ENCODE assay signal across 20 cellular contexts in genomic region chr6:96649926-96650325, GRCh38.
DNase-seq lines count a peak whose midpoint lies in the region; ATAC-seq and TF ChIP-seq lines count a peak whose summit lies in the region.
"Had no signal": no experiment of that assay in that cellular context is flagged by ENCODE, and none has a peak within 500 bp of the region (broad histone marks: within the 10 kb centered on the region; RNA-seq: fewer than 3 reads in every experiment).

No MANE protein-coding gene starts in this region.

- H3K9me3 Mint-ChIP-seq in endothelial cell (ENCODE audit: unreplicated experiment) = no peaks in the 10 kb centered on the region
- H3K9me3 Mint-ChIP-seq: activated B cell treated with CpG ODN at 0.5 μM for 24 hours; activated naive CD4-positive, alpha-beta T cell treated with anti-CD3 and anti-CD28 coated beads, Interleukin-2, amount 50 U/mL, for 24 hours had no signal

- no peaks in the 10 kb centered on the region for H3K36me3 Mint-ChIP-seq in endothelial cell (ENCODE audit: low read depth, unreplicated experiment)
- H3K36me3 Mint-ChIP-seq: activated naive CD4-positive, alpha-beta T cell treated with anti-CD3 and anti-CD28 coated beads, Interleukin-2, amount 50 U/mL, for 24 hours; naive thymus-derived CD4-positive, alpha-beta T cell had no signal

- H3K27ac Mint-ChIP-seq in endothelial cell (ENCODE audit: unreplicated experiment) = no peak overlapping the region
- H3K27ac Mint-ChIP-seq: activated B cell treated with CpG ODN at 0.5 μM for 24 hours; activated naive CD4-positive, alpha-beta T cell treated with anti-CD3 and anti-CD28 coated beads, Interleukin-2, amount 50 U/mL, for 24 hours; naive thymus-derived CD4-positive, alpha-beta T cell had no signal

- no peak for TF ChIP-seq CTCF in endothelial cell (IDR thresholded peaks at IDR 0.05; ENCODE audit: unreplicated experiment)
- TF ChIP-seq CTCF in lower leg skin (IDR thresholded peaks at IDR 0.05) = no peak

- DNase-seq in endothelial cell (ENCODE audit: low spot score) (no peak), LoVo (ENCODE audit: low spot score) (no peak), lower leg skin (ENCODE audit: low spot score in 2 of 2) (no peak)
- DNase-seq in stimulated activated naive CD4-positive, alpha-beta T cell treated with Interleukin-2 at 50 U/mL for 16 hours (lab: John Stamatoyannopoulos, UW) = no peak
- DNase-seq: activated B cell treated with CpG ODN at 0.5 μM for 24 hours; activated CD8-positive, alpha-beta memory T cell treated with anti-CD3 and anti-CD28 coated beads, Interleukin-2, amount 50 U/mL, for 4 hours; effector CD8-positive, alpha-beta T cell; GOT3; Karpas-422; left ventricle myocardium superior; naive thymus-derived CD4-positive, alpha-beta T cell; NCI-H1694; NCI-H524 treated with DMSO at 0.1 percent for 48 hours; stimulated activated CD4-positive, alpha-beta T cell treated with anti-CD3 and anti-CD28 coated beads, Interleukin-1b, Interleukin-23, amount 100 ng/mL, for 48 hours; thyroid gland had no signal

- intact Hi-C loops in lower leg skin (cut with DNase I; ENCODE audit: low total_unique reads) = no loop called here

- no peaks in the 10 kb centered on the region for H3K4me1 Mint-ChIP-seq in endothelial cell (ENCODE audit: unreplicated experiment)
- H3K4me1 Mint-ChIP-seq: activated naive CD4-positive, alpha-beta T cell treated with anti-CD3 and anti-CD28 coated beads, Interleukin-2, amount 50 U/mL, for 24 hours had no signal

- H3K27me3 Mint-ChIP-seq in endothelial cell (ENCODE audit: unreplicated experiment) = no peaks in the 10 kb centered on the region

- no peak overlapping the region for H3K4me3 ChIP-seq in lower leg skin (ENCODE audit: low read depth, poor library complexity, severe bottlenecking)
- H3K4me3 ChIP-seq: thyroid gland had no signal

- H3K4me3 Mint-ChIP-seq in endothelial cell (ENCODE audit: unreplicated experiment) = no peak overlapping the region
- H3K4me3 Mint-ChIP-seq: activated B cell treated with CpG ODN at 0.5 μM for 24 hours; activated naive CD4-positive, alpha-beta T cell treated with anti-CD3 and anti-CD28 coated beads, Interleukin-2, amount 50 U/mL, for 24 hours; naive thymus-derived CD4-positive, alpha-beta T cell had no signal

- no peak for TF ChIP-seq POLR2A in lower leg skin (IDR thresholded peaks at IDR 0.05)

- ATAC-seq in GM18502 (IDR thresholded peaks at IDR 0.05; ENCODE audit: poor library complexity, unreplicated experiment) (peak; percentile 72), GM19463 (IDR thresholded peaks at IDR 0.05; ENCODE audit: unreplicated experiment) (peak; percentile 73), HG02798 (IDR thresholded peaks at IDR 0.05; ENCODE audit: poor library complexity, unreplicated experiment) (peak; percentile 55), HG03457 (IDR thresholded peaks at IDR 0.05; ENCODE audit: unreplicated experiment) (peak; percentile 53)
- ATAC-seq: left ventricle myocardium superior; naive thymus-derived CD4-positive, alpha-beta T cell had no signal

- 59 to 74% methylated on average over 3 of the region's 3 CpGs for WGBS in lower leg skin, 2 donors
